ENCODE assay signal across 24 cellular contexts in genomic region chr5:31075981-31076380, GRCh38.
"Had no signal": no experiment of that assay in that cellular context is flagged by ENCODE, and none has a peak within 500 bp of the region (broad histone marks: within the 10 kb centered on the region; RNA-seq: fewer than 3 reads in every experiment).

No MANE protein-coding gene starts in this region.

- H3K27me3 Mint-ChIP-seq: naive B cell; progenitor cell of endocrine pancreas; stimulated activated naive B cell treated with anti-CD40 and anti-IgM and Interleukin-4, amounts not matched to agents 10 μg/mL and 1 μg/mL and 100 μg/mL, for 72 hours had no signal

- H3K4me1 Mint-ChIP-seq: naive B cell; natural killer cell; stimulated activated naive B cell treated with anti-CD40 and anti-IgM and Interleukin-4, amounts not matched to agents 10 μg/mL and 1 μg/mL and 100 μg/mL, for 72 hours had no signal

- ATAC-seq: natural killer cell; right cardiac atrium; sciatic nerve; stimulated activated naive B cell treated with anti-CD40 and anti-IgM and Interleukin-4, amounts not matched to agents 10 μg/mL and 1 μg/mL and 100 μg/mL, for 72 hours; stimulated activated naive CD8-positive, alpha-beta T cell treated with anti-CD3 and anti-CD28 coated beads, Interleukin-15, Interleukin-2, amounts not matched to agents 100 U/mL and 50 U/mL, for 24 hours had no signal

- DNase-seq: hippocampal formation; left ventricle myocardium inferior; mesendoderm; naive B cell; natural killer cell; ovary; retina; right cardiac atrium; stimulated activated CD4-positive, alpha-beta T cell treated with anti-CD3 and anti-CD28 coated beads, Interleukin-12 subunit alpha, Interleukin-12 subunit beta, amount 100 ng/mL, for 4 hours; stimulated activated CD4-positive, alpha-beta T cell treated with anti-CD3 and anti-CD28 coated beads, Interleukin-15, amount 100 ng/mL, for 24 hours; stimulated activated CD4-positive, alpha-beta T cell treated with anti-CD3 and anti-CD28 coated beads, Interleukin-2, amount 100 ng/mL, for 24 hours; stimulated activated CD4-positive, alpha-beta T cell treated with anti-CD3 and anti-CD28 coated beads, Interleukin-4, amount 100 ng/mL, for 1 hour; stimulated activated naive B cell treated with anti-CD40 and anti-IgM and Interleukin-4, amounts not matched to agents 10 μg/mL and 1 μg/mL and 100 μg/mL, for 72 hours; stimulated activated naive CD8-positive, alpha-beta T cell treated with anti-CD3 and anti-CD28 coated beads, Interleukin-15, Interleukin-2, amounts not matched to agents 100 U/mL and 50 U/mL, for 24 hours; stomach; testis; thyroid gland; transverse colon; upper lobe of left lung had no signal

- H3K4me3 Mint-ChIP-seq: mesothelial cell of epicardium; natural killer cell; stimulated activated naive B cell treated with anti-CD40 and anti-IgM and Interleukin-4, amounts not matched to agents 10 μg/mL and 1 μg/mL and 100 μg/mL, for 72 hours had no signal

- H3K27ac Mint-ChIP-seq: mesothelial cell of epicardium; naive B cell; natural killer cell; progenitor cell of endocrine pancreas; stimulated activated naive B cell treated with anti-CD40 and anti-IgM and Interleukin-4, amounts not matched to agents 10 μg/mL and 1 μg/mL and 100 μg/mL, for 72 hours had no signal

- H3K36me3 Mint-ChIP-seq: mesothelial cell of epicardium; naive B cell; natural killer cell; stimulated activated naive B cell treated with anti-CD40 and anti-IgM and Interleukin-4, amounts not matched to agents 10 μg/mL and 1 μg/mL and 100 μg/mL, for 72 hours had no signal

- H3K4me3 ChIP-seq: left ventricle myocardium inferior, lung, ovary, skin epidermis, stomach, testis, thyroid gland, transverse colon, upper lobe of left lung had no signal
